ENCODE assay signal across 8 cellular contexts in the genomic region with DNA sequence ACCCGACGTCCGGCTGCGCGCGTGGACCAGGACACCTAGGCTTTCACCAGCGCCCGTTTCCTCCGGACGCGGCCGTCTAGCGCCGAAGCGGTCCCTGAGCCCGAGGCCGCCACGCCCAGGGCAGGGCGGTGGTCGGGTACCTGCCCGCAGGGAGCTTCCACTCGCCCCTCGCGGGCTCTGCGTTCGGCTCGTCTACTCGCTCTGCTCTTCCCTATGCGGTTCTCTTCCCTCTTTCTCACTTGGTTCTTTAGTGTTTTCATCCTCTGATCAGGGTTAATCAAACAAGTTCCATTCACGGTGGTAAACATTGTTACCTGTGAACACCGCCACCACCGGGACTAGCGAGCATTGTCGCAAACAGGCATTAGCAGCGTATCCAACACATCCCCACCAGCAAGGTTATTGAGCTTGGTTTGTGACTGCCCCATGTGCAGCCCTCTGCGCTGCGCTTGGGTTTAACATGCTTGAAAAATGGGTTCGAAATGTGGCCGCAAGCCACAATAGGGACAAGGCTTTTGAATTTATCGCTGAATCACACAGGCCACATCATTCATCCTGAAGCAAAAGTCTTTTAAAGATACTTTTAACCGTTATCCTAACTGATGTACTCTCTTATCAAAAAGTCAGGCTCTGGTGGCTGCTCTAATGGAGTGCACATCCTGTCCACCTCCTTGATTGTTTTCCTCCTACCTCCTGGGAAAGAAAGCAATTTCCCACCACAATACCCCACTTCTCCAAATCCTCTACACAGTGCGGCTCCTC. TPM values are rescaled to one million over a fixed set of nuclear protein-coding genes. Genes with fewer than 3 reads are reported as not detected.
DNase-seq lines count a peak whose midpoint lies in the region; TF ChIP-seq lines count a peak whose summit lies in the region.

No MANE protein-coding gene starts in this region.

- H3K9me2 ChIP-seq in GM23248 (ENCODE audit: insufficient read depth), result no peaks in the 10 kb centered on the region

- peaks cover 0 to 2% (median 0%) of the 10 kb centered on the region in 6 donors for H3K9me3 Mint-ChIP-seq in immature natural killer cell

- peaks cover 0 to 9% (median 2%) of the 10 kb centered on the region in 3 donors for H3K36me3 Mint-ChIP-seq in immature natural killer cell

- H3K9ac ChIP-seq in GM23248, result peak overlapping the region; percentile 89

- H3K4me1 Mint-ChIP-seq in immature natural killer cell, result peaks cover 39 to 43% of the 10 kb centered on the region in 2 donors

- H4K20me1 ChIP-seq in GM23248 (ENCODE audit: insufficient read depth), result no peaks in the 10 kb centered on the region

- peak overlapping the region in 4 of 6 donors; percentile 98 to 100 (median 99) for H3K27ac Mint-ChIP-seq in immature natural killer cell

- H3K27me3 ChIP-seq in GM23248 (replicated peaks; ENCODE audit: insufficient read depth), result no peaks in the 10 kb centered on the region

- peaks cover 7% of the 10 kb centered on the region; the same call in 1 of the 2 replicates for H3K4me1 ChIP-seq in GM23248 (ENCODE audit: insufficient read depth)

- H3K4me3 Mint-ChIP-seq in immature natural killer cell, result peak overlapping the region; percentile 89 to 100 (median 95)

- CTCF ChIA-PET in RWPE1 (lab: Yijun Ruan, JAX), result interaction anchor here (0.7 to 1.1 kb wide), 3 partner anchors 164 to 1029 kb away, joined by 3 to 4 read pairs (median 3); no protein-coding TSS in a partner anchor

- WGBS in GM23248 (ENCODE audit: low coverage in 1 of 2, low lambda C conversion rate in 2 of 2, missing lambda C conversion rate in 2 of 2), 2 experiments, result 33 to 40% methylated on average over 42 of the region's 42 CpGs

- H3K4me2 ChIP-seq in GM23248 (ENCODE audit: unreplicated experiment), result peak overlapping the region; percentile 66

- H3K27ac ChIP-seq in GM23248, result peak overlapping the region; percentile 67
- H3K27ac ChIP-seq in RWPE1, result peak overlapping the region; percentile 81

- TF ChIP-seq CTCF in RWPE1 (conservative IDR thresholded peaks at IDR 0.05; ENCODE audit: low read depth), result no peak
- TF ChIP-seq CTCF in astrocyte of the cerebellum (IDR thresholded peaks at IDR 0.05; ENCODE audit: low read depth, low read length, missing control alignments), result no peak

- no peak for DNase-seq in GM23248
- DNase-seq in RWPE1 (ENCODE audit: low spot score), result no peak
- no peak for DNase-seq in astrocyte of the cerebellum (ENCODE audit: low read depth)
- DNase-seq in immature natural killer cell, result no peak
- peak; percentile 41 for DNase-seq in stimulated activated CD4-positive, alpha-beta T cell treated with anti-CD3 and anti-CD28 coated beads, Interleukin-2, amount 100 ng/mL, for 4 hours (ENCODE audit: low read depth)
- DNase-seq in NCI-H2029 treated with DMSO at 0.1 percent for 48 hours (lab: John Stamatoyannopoulos, UW), result no peak
- DNase-seq in cerebellar nuclear complex (lab: John Stamatoyannopoulos, UW), result no peak
- no peak for DNase-seq in DMS 273 (lab: John Stamatoyannopoulos, UW; ENCODE audit: unreplicated experiment)

- peaks cover 41% of the 10 kb centered on the region for H3K79me2 ChIP-seq in GM23248 (ENCODE audit: insufficient read depth)

- H3K4me3 ChIP-seq in GM23248 (peak overlapping the region; percentile 85), astrocyte of the cerebellum (ENCODE audit: low read depth, low read length) (peak overlapping the region; percentile 87)

- H3F3A ChIP-seq in GM23248 (ENCODE audit: insufficient read depth), result no peaks in the 10 kb centered on the region

- in situ Hi-C loops in GM23248 (cut with MboI) (no loop called here), astrocyte of the cerebellum (cut with HindIII; ENCODE audit: low sequenced_read_pairs) (no loop called here)

- H2AFZ ChIP-seq in GM23248, result peak overlapping the region; percentile 90

- POLR2A ChIA-PET in RWPE1 (lab: Yijun Ruan, JAX; ENCODE audit: low non-redundant PET), result no interaction called here

- no peaks in the 10 kb centered on the region for H3K9me3 ChIP-seq in GM23248 (ENCODE audit: low read depth)

- H3K36me3 ChIP-seq in GM23248 (ENCODE audit: low read depth), result no peaks in the 10 kb centered on the region

- peaks cover 23 to 34% (median 28%) of the 10 kb centered on the region in 3 donors for H3K27me3 Mint-ChIP-seq in immature natural killer cell (ENCODE audit: low read depth in 3 of 3)

RNA-seq across cellular contexts. Expression of a gene that starts 0.8 kb away (rescaled TPM):
- 97.3 and 133 TPM in 2 replicates for total RNA-seq in GM23248 (2014; rRNA removed; shearing (Covaris generic))
- polyA plus RNA-seq in GM23248 (2016; fragmentation: Nextera tagmentation; extraction: Ambion mirVana) (120 and 121 TPM in 2 replicates), immature natural killer cell (100 to 1,000 TPM; 291 to 313 (median 291) TPM)
